In genomic region chr2:75495862-75496261, GRCh38 we compare ENCODE assay signal across 22 cellular contexts.
"Had no signal": no experiment of that assay in that cellular context is flagged by ENCODE, and none has a peak within 500 bp of the region (broad histone marks: within the 10 kb centered on the region; RNA-seq: fewer than 3 reads in every experiment).

No MANE protein-coding gene starts in this region.

- H3K27me3 ChIP-seq: esophagus muscularis mucosa, gastroesophageal sphincter, neutrophil, ovary, upper lobe of left lung had no signal

- ATAC-seq: activated CD4-positive, CD25-positive, alpha-beta regulatory T cell treated with anti-CD3 and anti-CD28 coated beads, Interleukin-2, amount 50 U/mL, for 24 hours; activated CD8-positive, alpha-beta memory T cell treated with anti-CD3 and anti-CD28 coated beads, Interleukin-2, amount 10 ng/mL, durations not matched to agents 7 days and 5 days; activated CD8-positive, alpha-beta T cell treated with anti-CD3 and anti-CD28 coated beads for 36 hours; activated naive CD8-positive, alpha-beta T cell treated with anti-CD3 and anti-CD28 coated beads, Interleukin-2, amount 50 U/mL, for 24 hours; gastroesophageal sphincter; natural killer cell treated with Interleukin-12 subunit alpha and Interleukin-12 subunit beta and Interleukin-15 and Interleukin-18, amount 100 ng/mL, for 72 hours; stimulated activated naive CD8-positive, alpha-beta T cell treated with anti-CD3 and anti-CD28 coated beads, Interleukin-15, Interleukin-2, amounts not matched to agents 100 U/mL and 50 U/mL, for 24 hours had no signal

- H3K4me3 ChIP-seq: coronary artery, esophagus muscularis mucosa, gastroesophageal sphincter, ovary, prostate gland, upper lobe of left lung had no signal

- H3K27ac ChIP-seq: coronary artery, esophagus muscularis mucosa, gastroesophageal sphincter, neutrophil, ovary, prostate gland, upper lobe of left lung, VCaP had no signal

- H3K4me1 ChIP-seq: esophagus muscularis mucosa, gastroesophageal sphincter, prostate gland, upper lobe of left lung had no signal

- H3K36me3 ChIP-seq: esophagus muscularis mucosa, gastroesophageal sphincter, neutrophil, ovary, prostate gland, upper lobe of left lung had no signal

- DNase-seq: activated CD4-positive, alpha-beta T cell treated with anti-CD3 and anti-CD28 coated beads, Interleukin-2, amount 10 ng/mL, durations not matched to agents 7 days and 5 days; activated CD8-positive, alpha-beta memory T cell treated with anti-CD3 and anti-CD28 coated beads, Interleukin-2, amount 10 ng/mL, durations not matched to agents 7 days and 5 days; activated CD8-positive, alpha-beta T cell treated with anti-CD3 and anti-CD28 coated beads for 36 hours; activated gamma-delta T cell; activated naive CD4-positive, alpha-beta T cell treated with anti-CD3 and anti-CD28 coated beads, Interleukin-2, amount 50 U/mL, for 16 hours; activated naive CD8-positive, alpha-beta T cell treated with anti-CD3 and anti-CD28 coated beads, Interleukin-2, amount 50 U/mL, for 24 hours; activated T-cell treated with anti-CD3 and anti-CD28 coated beads for 4 hours; cerebellar nuclear complex; head of caudate nucleus; hypothalamus; ovary; stimulated activated CD4-positive, alpha-beta T cell treated with anti-CD3 and anti-CD28 coated beads, Interleukin-4, amount 100 ng/mL, for 24 hours; stimulated activated naive CD8-positive, alpha-beta T cell treated with anti-CD3 and anti-CD28 coated beads, Interleukin-15, Interleukin-2, amounts not matched to agents 100 U/mL and 50 U/mL, for 24 hours; upper lobe of left lung had no signal

- H3K9me3 ChIP-seq: esophagus muscularis mucosa, gastroesophageal sphincter, neutrophil, ovary, prostate gland, upper lobe of left lung had no signal
